ENCODE assay signal across 11 cellular contexts in genomic region chr5:36177154-36177553, GRCh38. TPM values are rescaled to one million over a fixed set of nuclear protein-coding genes. Genes with fewer than 3 reads are reported as not detected.
DNase-seq lines count a peak whose midpoint lies in the region; ATAC-seq and TF ChIP-seq lines count a peak whose summit lies in the region.
"Had no signal": no experiment of that assay in that cellular context is flagged by ENCODE, and none has a peak within 500 bp of the region (broad histone marks: within the 10 kb centered on the region; RNA-seq: fewer than 3 reads in every experiment).

No MANE protein-coding gene starts in this region.

- no peaks in the 10 kb centered on the region for H3K27me3 Mint-ChIP-seq in activated CD4-positive, alpha-beta T cell treated with anti-CD3 and anti-CD28 coated beads, Interleukin-2, amount 10 ng/mL, durations not matched to agents 24 days and 14 days
- H3K27me3 Mint-ChIP-seq: activated CD4-positive, alpha-beta T cell treated with anti-CD3 and anti-CD28 coated beads for 36 hours; naive B cell had no signal

- no peak overlapping the region for H3K27ac ChIP-seq in BLaER1
- H3K27ac ChIP-seq in body of pancreas = no peak overlapping the region

- H3K4me3 ChIP-seq in BLaER1 (no peak overlapping the region), body of pancreas (no peak overlapping the region)

- no peak for TF ChIP-seq CTCF in body of pancreas (IDR thresholded peaks at IDR 0.05)

- H3K4me2 ChIP-seq in BLaER1 = peak overlapping the region; percentile 65

- H3K36me3 Mint-ChIP-seq in activated CD4-positive, alpha-beta T cell treated with anti-CD3 and anti-CD28 coated beads, Interleukin-2, amount 10 ng/mL, durations not matched to agents 24 days and 14 days (ENCODE audit: low read depth) = peaks cover 67% of the 10 kb centered on the region

- H3K36me3 ChIP-seq in BLaER1 (peaks cover 72% of the 10 kb centered on the region), body of pancreas (replicated peaks in 1 of 2; ENCODE audit: insufficient read depth in 1 of 2, low read depth in 2 of 2) (peaks cover 0 to 2% of the 10 kb centered on the region in 2 donors)

- H3K9me3 Mint-ChIP-seq in activated CD4-positive, alpha-beta T cell treated with anti-CD3 and anti-CD28 coated beads, Interleukin-2, amount 10 ng/mL, durations not matched to agents 24 days and 14 days = no peaks in the 10 kb centered on the region
- H3K9me3 Mint-ChIP-seq: naive B cell had no signal

- no peaks in the 10 kb centered on the region for H4K20me1 ChIP-seq in BLaER1

- no peak overlapping the region for H3K27ac Mint-ChIP-seq in activated CD4-positive, alpha-beta T cell treated with anti-CD3 and anti-CD28 coated beads, Interleukin-2, amount 10 ng/mL, durations not matched to agents 24 days and 14 days
- H3K27ac Mint-ChIP-seq: activated CD4-positive, alpha-beta T cell treated with anti-CD3 and anti-CD28 coated beads for 36 hours had no signal

- no peak overlapping the region for H3K9ac ChIP-seq in BLaER1

- ATAC-seq in GM18907 (IDR thresholded peaks at IDR 0.05; ENCODE audit: unreplicated experiment) (peak; percentile 95), GM21737 (IDR thresholded peaks at IDR 0.05; ENCODE audit: unreplicated experiment) (peak; percentile 91), HG03196 (IDR thresholded peaks at IDR 0.05; ENCODE audit: unreplicated experiment) (peak; percentile 93), body of pancreas (no peak)
- ATAC-seq: activated CD4-positive, alpha-beta T cell treated with anti-CD3 and anti-CD28 coated beads for 36 hours had no signal

- 53 to 69% methylated on average over 2 of the region's 2 CpGs for WGBS in body of pancreas, 2 donors

- no peaks in the 10 kb centered on the region for H3K9me3 ChIP-seq in BLaER1
- H3K9me3 ChIP-seq in body of pancreas = no peaks in the 10 kb centered on the region

- peaks cover 7% of the 10 kb centered on the region for H3K4me1 Mint-ChIP-seq in activated CD4-positive, alpha-beta T cell treated with anti-CD3 and anti-CD28 coated beads, Interleukin-2, amount 10 ng/mL, durations not matched to agents 24 days and 14 days
- H3K4me1 Mint-ChIP-seq: naive B cell had no signal

- intact Hi-C loops in activated CD4-positive, alpha-beta T cell treated with anti-CD3 and anti-CD28 coated beads, Interleukin-2, amount 10 ng/mL, durations not matched to agents 24 days and 14 days (cut with micrococcal nuclease) = no loop called here
- intact Hi-C loops in body of pancreas (cut with DNase I) = no loop called here

- H3K4me3 Mint-ChIP-seq in activated CD4-positive, alpha-beta T cell treated with anti-CD3 and anti-CD28 coated beads, Interleukin-2, amount 10 ng/mL, durations not matched to agents 24 days and 14 days = no peak overlapping the region
- H3K4me3 Mint-ChIP-seq: activated CD4-positive, alpha-beta T cell treated with anti-CD3 and anti-CD28 coated beads for 36 hours; naive B cell had no signal

- no peak for DNase-seq in stimulated activated CD4-positive, alpha-beta T cell treated with anti-CD3 and anti-CD28 coated beads, Interleukin-15, amount 100 ng/mL, for 24 hours
- no peak for DNase-seq in activated CD4-positive, alpha-beta T cell treated with anti-CD3 and anti-CD28 coated beads, Interleukin-2, amount 10 ng/mL, durations not matched to agents 24 days and 14 days
- DNase-seq in body of pancreas = no peak
- no peak for DNase-seq in DMS53 (lab: John Stamatoyannopoulos, UW)
- DNase-seq: activated CD4-positive, alpha-beta T cell treated with anti-CD3 and anti-CD28 coated beads for 36 hours; naive B cell; NCI-H2107 had no signal

- H3K27me3 ChIP-seq in BLaER1 (no peaks in the 10 kb centered on the region), body of pancreas (no peaks in the 10 kb centered on the region)

- peaks cover 25% of the 10 kb centered on the region for H3K4me1 ChIP-seq in BLaER1
- no peaks in the 10 kb centered on the region for H3K4me1 ChIP-seq in body of pancreas

- TF ChIP-seq POLR2A in body of pancreas (IDR thresholded peaks at IDR 0.05) = no peak

RNA-seq across cellular contexts. Expression of gene SKP2, which starts 25.2 kb away (rescaled TPM):
- 63.0 and 69.8 TPM in 2 replicates for total RNA-seq in activated CD4-positive, alpha-beta T cell treated with anti-CD3 and anti-CD28 coated beads, Interleukin-2, amount 10 ng/mL, durations not matched to agents 24 days and 14 days
- total RNA-seq in body of pancreas = 1 to 10 TPM; 7.3 to 8.6 TPM

RNA-seq across cellular contexts. Expression of gene LMBRD2, which starts 25.5 kb away (rescaled TPM):
- 9.8 TPM in 2 replicates for total RNA-seq in activated CD4-positive, alpha-beta T cell treated with anti-CD3 and anti-CD28 coated beads, Interleukin-2, amount 10 ng/mL, durations not matched to agents 24 days and 14 days
- total RNA-seq in body of pancreas = 1 to 10 TPM; 5.6 to 8.6 TPM
